ENCODE assay signal across 8 cellular contexts in genomic region chr1:149887456-149888159, GRCh38. TPM values are rescaled to one million over a fixed set of nuclear protein-coding genes. Genes with fewer than 3 reads are reported as not detected.
A peak's percentile ranks its signal among the peaks of the same experiment; 100 is the strongest.
DNase-seq lines count a peak whose midpoint lies in the region; ATAC-seq and TF ChIP-seq lines count a peak whose summit lies in the region.

No MANE protein-coding gene starts in this region.

- H3K4me1 Mint-ChIP-seq in Caco-2 (ENCODE audit: low read depth, unreplicated experiment) (peaks cover under 1% of the 10 kb centered on the region), mesothelial cell of epicardium (peaks cover 4% of the 10 kb centered on the region)

- intact Hi-C loops in Caco-2 (cut with micrococcal nuclease; ENCODE audit: unreplicated experiment) = loop anchor here (1.0 kb wide), 4 partner anchors 41 to 300 kb away; no protein-coding TSS in a partner anchor

- H3K27ac Mint-ChIP-seq in Caco-2 (ENCODE audit: unreplicated experiment) (no peak overlapping the region), mesothelial cell of epicardium (no peak overlapping the region)

- no peak overlapping the region for H3K4me3 Mint-ChIP-seq in Caco-2 (ENCODE audit: unreplicated experiment)
- H3K4me3 Mint-ChIP-seq in mesothelial cell of epicardium = no peak overlapping the region

- peaks cover 6% of the 10 kb centered on the region for H3K36me3 Mint-ChIP-seq in Caco-2 (ENCODE audit: insufficient read depth, unreplicated experiment)
- no peaks in the 10 kb centered on the region for H3K36me3 Mint-ChIP-seq in mesothelial cell of epicardium

- no peaks in the 10 kb centered on the region for H3K9me3 ChIP-seq in Caco-2
- H3K9me3 ChIP-seq in NT2/D1 (ENCODE audit: insufficient read depth, low read length) = no peaks in the 10 kb centered on the region

- no peaks in the 10 kb centered on the region for H3K9me3 Mint-ChIP-seq in Caco-2 (ENCODE audit: unreplicated experiment)
- H3K9me3 Mint-ChIP-seq in mesothelial cell of epicardium = no peaks in the 10 kb centered on the region

- POLR2A ChIA-PET in Caco-2 (lab: Charles Lee) = interaction anchor here (0.5 to 4.1 kb wide), 21 partner anchors 12 to 1624 kb away, joined by 3 to 30 read pairs (median 6); partner anchors contain the start of genes BOLA1, MTMR11, OTUD7B and SF3B4

- peak overlapping the region; percentile 97 for H3K9ac ChIP-seq in NT2/D1 (ENCODE audit: insufficient read length, low read depth)

- CTCF ChIA-PET in Caco-2 (lab: Charles Lee) = interaction anchor here (1.0 to 1.8 kb wide), 8 partner anchors 14 to 300 kb away, joined by 3 to 9 read pairs (median 4); no protein-coding TSS in a partner anchor

- H3K4me3 ChIP-seq in Caco-2 (ENCODE audit: low read depth, low read length) = peak overlapping the region; percentile 57
- peak overlapping the region; percentile 64 for H3K4me3 ChIP-seq in NT2/D1 (ENCODE audit: insufficient read length, low read depth)

- BruUV-seq in Caco-2 (replicated peaks; lab: Mats Ljungman, UMichigan) = TSS peak; percentile 43

- no peaks in the 10 kb centered on the region for H3K36me3 ChIP-seq in Caco-2 (ENCODE audit: control insufficient read depth, insufficient read depth, low read length)
- no peaks in the 10 kb centered on the region for H3K36me3 ChIP-seq in NT2/D1 (ENCODE audit: insufficient read depth, insufficient read length, low read length)

- peak; percentile 89 to 94 for DNase-seq in Caco-2
- DNase-seq in HUDEP-2 (lab: John Stamatoyannopoulos, UW; ENCODE audit: unreplicated experiment in 76 of 76) = peak in 75 of 76 experiments; percentile 30 to 97 (median 83)
- peak; percentile 97 for DNase-seq in NT2/D1 (ENCODE audit: low read depth, low spot score)
- DNase-seq in activated CD8-positive, alpha-beta memory T cell treated with anti-CD3 and anti-CD28 coated beads, Interleukin-2, amount 50 U/mL, for 1 hour (ENCODE audit: extremely low read depth) = peak; percentile 74
- peak; percentile 52 for DNase-seq in epidermal melanocyte (ENCODE audit: insufficient read length, low spot score)
- peak; percentile 46 to 76 for DNase-seq in mesothelial cell of epicardium (ENCODE audit: low spot score in 2 of 2, unreplicated experiment in 2 of 2)
- peak; percentile 36 to 60 for DNase-seq in stimulated activated CD8-positive, alpha-beta memory T cell treated with anti-CD3 and anti-CD28 coated beads, Interleukin-15, amount 100 ng/mL, for 4 hours (ENCODE audit: low read depth in 2 of 2)

- H3K4me1 ChIP-seq in Caco-2 = peaks cover 13% of the 10 kb centered on the region
- no peaks in the 10 kb centered on the region for H3K4me1 ChIP-seq in NT2/D1 (ENCODE audit: insufficient read depth, insufficient read length)

- H3K27me3 Mint-ChIP-seq in Caco-2 (ENCODE audit: insufficient read depth, unreplicated experiment) = no peaks in the 10 kb centered on the region
- no peaks in the 10 kb centered on the region for H3K27me3 Mint-ChIP-seq in mesothelial cell of epicardium (ENCODE audit: low read depth)

- ATAC-seq in GM21390 (IDR thresholded peaks at IDR 0.05; ENCODE audit: unreplicated experiment) = peak; percentile 51

- TF ChIP-seq CTCF in Caco-2 (IDR thresholded peaks at IDR 0.05; ENCODE audit: insufficient read depth in 1 of 2, low read depth in 1 of 2, low read length in 1 of 2, severe bottlenecking in 1 of 2, unreplicated experiment in 1 of 2) (no peak), mesothelial cell of epicardium (IDR thresholded peaks at IDR 0.05; ENCODE audit: unreplicated experiment) (no peak)

- H3K27me3 ChIP-seq in Caco-2 (replicated peaks; ENCODE audit: control insufficient read depth, insufficient read depth, low read length) (no peaks in the 10 kb centered on the region), NT2/D1 (ENCODE audit: insufficient read depth, insufficient read length) (no peaks in the 10 kb centered on the region)

RNA-seq across cellular contexts. Expression of gene BOLA1, which starts 11.8 kb away (rescaled TPM):
- total RNA-seq in Caco-2 (2022) = 22.7 and 22.9 TPM in 2 replicates
- 11.6 to 12.4 TPM (median 11.7 TPM) in 3 replicates for total RNA-seq in mesothelial cell of epicardium

RNA-seq across cellular contexts. Expression of gene SV2A, which starts 30.0 kb away (rescaled TPM):
- total RNA-seq in Caco-2 (2022) = 4.7 TPM in 2 replicates
- 19.1 to 20.3 TPM (median 19.6 TPM) in 3 replicates for total RNA-seq in mesothelial cell of epicardium

RNA-seq across cellular contexts. Expression of gene SF3B4, which starts 40.0 kb away (rescaled TPM):
- 103 and 104 TPM in 2 replicates for total RNA-seq in Caco-2 (2022)
- total RNA-seq in mesothelial cell of epicardium = 68.7 to 72.8 TPM (median 69.2 TPM) in 3 replicates

RNA-seq across cellular contexts. Expression of gene MTMR11, which starts 49.1 kb away (rescaled TPM):
- total RNA-seq in Caco-2 (2022) (2.2 and 2.3 TPM in 2 replicates), mesothelial cell of epicardium (35.1 to 39.3 TPM (median 37.4 TPM) in 3 replicates)

Comparison
In these comparisons a context has a peak if more than half of its experiments do, and no peak if none do; other contexts are left out.
1. Peak in every context shown above with its lines: DNase-seq, ATAC-seq and H3K4me3 ChIP-seq.